Comparison of ENCODE assay signal across 8 cellular contexts in genomic region chr5:178232920-178233429, GRCh38. TPM values are rescaled to one million over a fixed set of nuclear protein-coding genes. Genes with fewer than 3 reads are reported as not detected.
DNase-seq lines count a peak whose midpoint lies in the region; ATAC-seq, FAIRE-seq and TF ChIP-seq lines count a peak whose summit lies in the region.

No MANE protein-coding gene starts in this region.

- no peaks in the 10 kb centered on the region; the same call in 1 of the 2 replicates for H3K27me3 ChIP-seq in SJCRH30
- H3K27me3 ChIP-seq in small intestine (ENCODE audit: control insufficient read depth in 2 of 2, insufficient read depth in 2 of 2, low read length in 2 of 2), result no peaks in the 10 kb centered on the region

- H3K9me3 ChIP-seq in SJCRH30 (replicated peaks), result no peaks in the 10 kb centered on the region
- no peaks in the 10 kb centered on the region for H3K9me3 ChIP-seq in small intestine (ENCODE audit: control insufficient read depth, low read depth)

- H3K4me3 ChIP-seq in SJCRH30 (peak overlapping the region; percentile 85), foreskin fibroblast (ENCODE audit: low read depth in 1 of 2, low read length in 2 of 2) (peak overlapping the region; percentile 68 to 75), small intestine (ENCODE audit: low read depth in 1 of 2, low read length in 2 of 2) (peak overlapping the region; percentile 80 to 82)

- DNase-seq in SJCRH30 (no peak), foreskin fibroblast (no peak), small intestine (no peak), dedifferentiated amniotic fluid mesenchymal stem cell (ENCODE audit: extremely low spot score) (no peak), medulla oblongata (ENCODE audit: extremely low spot score) (no peak), NCI-H2029 (lab: John Stamatoyannopoulos, UW) (no peak), LoVo (ENCODE audit: low spot score) (no peak)

- ATAC-seq in GM21529 (IDR thresholded peaks at IDR 0.05; ENCODE audit: unreplicated experiment), result peak; percentile 33

- WGBS in small intestine, 3 donors, result 68 to 70% (median 69%) methylated on average over 11 of the region's 11 CpGs

- H3K36me3 ChIP-seq in SJCRH30, result peaks cover 27% of the 10 kb centered on the region
- peaks cover 4 to 10% of the 10 kb centered on the region in 2 donors for H3K36me3 ChIP-seq in small intestine (ENCODE audit: control insufficient read depth in 2 of 2, insufficient read depth in 2 of 2, low read length in 2 of 2)

- no peak for TF ChIP-seq CTCF in foreskin fibroblast (IDR thresholded peaks at IDR 0.05; ENCODE audit: low read depth, low read length)

- no peak for FAIRE-seq in small intestine (lab: Jason Lieb, UNC)

- H3K27ac ChIP-seq in SJCRH30, result peak overlapping the region; percentile 71
- H3K27ac ChIP-seq in small intestine (ENCODE audit: low read depth in 1 of 2, low read length in 1 of 2), result peak overlapping the region; percentile 97 to 99

- peaks cover 5% of the 10 kb centered on the region; the same call in 1 of the 2 replicates for H3K4me1 ChIP-seq in SJCRH30
- H3K4me1 ChIP-seq in small intestine (ENCODE audit: control insufficient read depth in 2 of 2, insufficient read depth in 1 of 2, low read depth in 1 of 2, low read length in 1 of 2), result peaks cover 7 to 14% of the 10 kb centered on the region in 2 donors

RNA-seq across cellular contexts. Expression of gene PHYKPL, which starts 0.4 kb away (rescaled TPM):
- 16.0 and 21.2 TPM in 2 replicates for total RNA-seq in SJCRH30 (2014; rRNA removed; shearing (Covaris generic))
- 100 to 1,000 TPM in 2 of 3 donors, 10 to 100 TPM in 1; 57.7 to 145 (median 115) TPM for polyA plus RNA-seq in small intestine

RNA-seq across cellular contexts. Expression of gene HNRNPAB, which starts 28.6 kb away (rescaled TPM):
- 244 and 266 TPM in 2 replicates for total RNA-seq in SJCRH30 (2014; rRNA removed; shearing (Covaris generic))
- 100 to 1,000 TPM; 147 to 176 (median 172) TPM for polyA plus RNA-seq in small intestine

RNA-seq across cellular contexts. Expression of gene GMCL2, which starts 45.8 kb away (rescaled TPM):
- not detected in 2 replicates for total RNA-seq in SJCRH30 (2014; rRNA removed; shearing (Covaris generic))
- polyA plus RNA-seq in small intestine, result not detected
